In the genomic region with DNA sequence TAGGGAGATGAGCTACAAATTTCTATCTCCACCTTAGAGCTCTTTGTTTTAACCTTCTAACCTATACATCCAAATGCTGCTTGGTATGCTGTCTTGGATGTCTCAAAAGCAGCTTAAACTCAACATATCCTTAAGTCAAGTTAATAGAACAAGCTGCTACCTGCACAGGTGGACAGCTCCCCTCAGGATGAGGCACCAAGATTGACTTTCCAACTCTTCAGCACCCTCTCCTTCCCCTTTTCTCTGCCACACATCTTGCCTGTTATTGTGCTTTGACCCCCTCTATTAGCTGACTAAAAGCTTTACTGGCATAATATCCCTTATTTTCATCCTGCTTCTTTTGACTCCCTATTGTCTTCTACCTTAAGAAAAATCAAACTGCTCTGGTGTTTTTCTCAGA, we compare ENCODE assay signal across 29 cellular contexts.
"Had no signal": no experiment of that assay in that cellular context is flagged by ENCODE, and none has a peak within 500 bp of the region (broad histone marks: within the 10 kb centered on the region; RNA-seq: fewer than 3 reads in every experiment).

No MANE protein-coding gene starts in this region.

- H3K27ac ChIP-seq: stomach, suprapubic skin, testis, thoracic aorta, thyroid gland, tibial artery, tibial nerve, transverse colon, upper lobe of left lung, upper lobe of right lung, uterus, vagina had no signal

- H3K4me3 Mint-ChIP-seq: stimulated activated effector memory CD8-positive, alpha-beta T cell treated with anti-CD3 and anti-CD28 coated beads, Interleukin-12 subunit alpha, Interleukin-12 subunit beta, amount 100 ng/mL, for 72 hours; stimulated activated memory B cell treated with anti-CD40 and anti-IgM and Interleukin-4, amounts not matched to agents 10 μg/mL and 1 μg/mL and 100 μg/mL, for 72 hours; stimulated activated naive B cell treated with anti-CD40 and anti-IgM and Interleukin-4, amounts not matched to agents 10 μg/mL and 1 μg/mL and 100 μg/mL, for 72 hours; stimulated activated naive CD8-positive, alpha-beta T cell treated with anti-CD3 and anti-CD28 coated beads, Interleukin-15, amount 100 ng/mL, for 72 hours; stimulated activated naive CD8-positive, alpha-beta T cell treated with anti-CD3 and anti-CD28 coated beads, Interleukin-15, Interleukin-2, amounts not matched to agents 100 ng/mL and 50 ng/mL, for 24 hours; type B pancreatic cell had no signal

- DNase-seq: stimulated activated CD4-positive, alpha-beta T cell treated with anti-CD3 and anti-CD28 coated beads, Interleukin-2, amount 100 ng/mL, for 48 hours; stimulated activated CD4-positive, alpha-beta T cell treated with anti-CD3 and anti-CD28 coated beads, Interleukin-4, amount 100 ng/mL, for 1 hour; stimulated activated CD4-positive, alpha-beta T cell treated with anti-CD3 and anti-CD28 coated beads, Interleukin-4, amount 100 ng/mL, for 24 hours; stimulated activated CD4-positive, alpha-beta T cell treated with anti-CD3 and anti-CD28 coated beads, Interleukin-4, amount 100 ng/mL, for 4 hours; stimulated activated CD8-positive, alpha-beta memory T cell treated with anti-CD3 and anti-CD28 coated beads, Interleukin-4, amount 100 ng/mL, for 48 hours; stimulated activated naive B cell treated with anti-CD40 and anti-IgM and Interleukin-4, amounts not matched to agents 10 μg/mL and 1 μg/mL and 100 μg/mL, for 72 hours; stimulated activated naive CD4-positive, alpha-beta T cell; stimulated activated naive CD4-positive, alpha-beta T cell treated with Interleukin-2 at 50 U/mL for 16 hours; stimulated activated naive CD8-positive, alpha-beta T cell treated with anti-CD3 and anti-CD28 coated beads, Interleukin-15, amount 100 ng/mL, for 72 hours; stimulated activated naive CD8-positive, alpha-beta T cell treated with anti-CD3 and anti-CD28 coated beads, Interleukin-15, Interleukin-2, amounts not matched to agents 100 U/mL and 50 U/mL, for 24 hours; stomach; substantia nigra; testis; thyroid gland; tibial artery; transverse colon; trophoblast cell; upper lobe of left lung; upper lobe of right lung; uterus had no signal

- H3K4me1 Mint-ChIP-seq: stimulated activated effector memory CD8-positive, alpha-beta T cell treated with anti-CD3 and anti-CD28 coated beads, Interleukin-12 subunit alpha, Interleukin-12 subunit beta, amount 100 ng/mL, for 72 hours; stimulated activated memory B cell treated with anti-CD40 and anti-IgM and Interleukin-4, amounts not matched to agents 10 μg/mL and 1 μg/mL and 100 μg/mL, for 72 hours; stimulated activated naive B cell treated with anti-CD40 and anti-IgM and Interleukin-4, amounts not matched to agents 10 μg/mL and 1 μg/mL and 100 μg/mL, for 72 hours; stimulated activated naive CD8-positive, alpha-beta T cell treated with anti-CD3 and anti-CD28 coated beads, Interleukin-15, amount 100 ng/mL, for 72 hours had no signal

- FAIRE-seq: urothelium cell line had no signal

- H3K9me3 Mint-ChIP-seq: stimulated activated effector memory CD8-positive, alpha-beta T cell treated with anti-CD3 and anti-CD28 coated beads, Interleukin-12 subunit alpha, Interleukin-12 subunit beta, amount 100 ng/mL, for 72 hours; stimulated activated memory B cell treated with anti-CD40 and anti-IgM and Interleukin-4, amounts not matched to agents 10 μg/mL and 1 μg/mL and 100 μg/mL, for 72 hours; stimulated activated naive CD8-positive, alpha-beta T cell treated with anti-CD3 and anti-CD28 coated beads, Interleukin-15, amount 100 ng/mL, for 72 hours; stimulated activated naive CD8-positive, alpha-beta T cell treated with anti-CD3 and anti-CD28 coated beads, Interleukin-15, Interleukin-2, amounts not matched to agents 100 ng/mL and 50 ng/mL, for 24 hours; type B pancreatic cell had no signal

- H3K9me3 ChIP-seq: stomach, suprapubic skin, testis, thoracic aorta, thyroid gland, tibial artery, tibial nerve, transverse colon, upper lobe of left lung, upper lobe of right lung, uterus, vagina had no signal

- H3K27me3 ChIP-seq: stomach, suprapubic skin, testis, thyroid gland, tibial artery, tibial nerve, transverse colon, upper lobe of left lung, upper lobe of right lung, uterus, vagina had no signal

- H3K4me3 ChIP-seq: stomach, suprapubic skin, testis, thoracic aorta, thyroid gland, tibial artery, tibial nerve, transverse colon, upper lobe of left lung, upper lobe of right lung, uterus, vagina had no signal

- H3K4me1 ChIP-seq: stomach, suprapubic skin, testis, thyroid gland, tibial artery, tibial nerve, transverse colon, upper lobe of left lung, upper lobe of right lung, uterus, vagina had no signal

- ATAC-seq: stimulated activated effector memory CD8-positive, alpha-beta T cell treated with anti-CD3 and anti-CD28 coated beads, Interleukin-12 subunit alpha, Interleukin-12 subunit beta, amount 100 ng/mL, for 72 hours; stimulated activated naive B cell treated with anti-CD40 and anti-IgM and Interleukin-4, amounts not matched to agents 10 μg/mL and 1 μg/mL and 100 μg/mL, for 72 hours; stimulated activated naive CD8-positive, alpha-beta T cell treated with anti-CD3 and anti-CD28 coated beads, Interleukin-15, amount 100 ng/mL, for 72 hours; stimulated activated naive CD8-positive, alpha-beta T cell treated with anti-CD3 and anti-CD28 coated beads, Interleukin-15, Interleukin-2, amounts not matched to agents 100 U/mL and 50 U/mL, for 24 hours; upper lobe of right lung had no signal

- H3K36me3 ChIP-seq: stomach, suprapubic skin, thoracic aorta, thyroid gland, tibial artery, tibial nerve, transverse colon, upper lobe of left lung, upper lobe of right lung, uterus, vagina had no signal

- H3K36me3 Mint-ChIP-seq: stimulated activated effector memory CD8-positive, alpha-beta T cell treated with anti-CD3 and anti-CD28 coated beads, Interleukin-12 subunit alpha, Interleukin-12 subunit beta, amount 100 ng/mL, for 72 hours; stimulated activated memory B cell treated with anti-CD40 and anti-IgM and Interleukin-4, amounts not matched to agents 10 μg/mL and 1 μg/mL and 100 μg/mL, for 72 hours; stimulated activated naive B cell treated with anti-CD40 and anti-IgM and Interleukin-4, amounts not matched to agents 10 μg/mL and 1 μg/mL and 100 μg/mL, for 72 hours; type B pancreatic cell had no signal

- H3K27me3 Mint-ChIP-seq: stimulated activated memory B cell treated with anti-CD40 and anti-IgM and Interleukin-4, amounts not matched to agents 10 μg/mL and 1 μg/mL and 100 μg/mL, for 72 hours; stimulated activated naive CD8-positive, alpha-beta T cell treated with anti-CD3 and anti-CD28 coated beads, Interleukin-15, amount 100 ng/mL, for 72 hours; stimulated activated naive CD8-positive, alpha-beta T cell treated with anti-CD3 and anti-CD28 coated beads, Interleukin-15, Interleukin-2, amounts not matched to agents 100 ng/mL and 50 ng/mL, for 24 hours had no signal

- H3K27ac Mint-ChIP-seq: stimulated activated effector memory CD8-positive, alpha-beta T cell treated with anti-CD3 and anti-CD28 coated beads, Interleukin-12 subunit alpha, Interleukin-12 subunit beta, amount 100 ng/mL, for 72 hours; stimulated activated memory B cell treated with anti-CD40 and anti-IgM and Interleukin-4, amounts not matched to agents 10 μg/mL and 1 μg/mL and 100 μg/mL, for 72 hours; stimulated activated naive B cell treated with anti-CD40 and anti-IgM and Interleukin-4, amounts not matched to agents 10 μg/mL and 1 μg/mL and 100 μg/mL, for 72 hours; stimulated activated naive CD8-positive, alpha-beta T cell treated with anti-CD3 and anti-CD28 coated beads, Interleukin-15, amount 100 ng/mL, for 72 hours; stimulated activated naive CD8-positive, alpha-beta T cell treated with anti-CD3 and anti-CD28 coated beads, Interleukin-15, Interleukin-2, amounts not matched to agents 100 ng/mL and 50 ng/mL, for 24 hours; type B pancreatic cell had no signal
